13 cellular contexts compared by ENCODE assay signal in genomic region chr7:50594734-50595537, GRCh38. TPM values are rescaled to one million over a fixed set of nuclear protein-coding genes. Genes with fewer than 3 reads are reported as not detected.
DNase-seq lines count a peak whose midpoint lies in the region; ATAC-seq and TF ChIP-seq lines count a peak whose summit lies in the region.
"Had no signal": no experiment of that assay in that cellular context is flagged by ENCODE, and none has a peak within 500 bp of the region (broad histone marks: within the 10 kb centered on the region; RNA-seq: fewer than 3 reads in every experiment).

No MANE protein-coding gene starts in this region.

- H2AFZ ChIP-seq in mammary epithelial cell (ENCODE audit: low read depth, low read length), result no peak overlapping the region

- H3K79me2 ChIP-seq in mammary epithelial cell (ENCODE audit: insufficient read depth, low read length), result no peaks in the 10 kb centered on the region

- H4K20me1 ChIP-seq in mammary epithelial cell (ENCODE audit: insufficient read depth, low read length), result no peaks in the 10 kb centered on the region

- no peak for DNase-seq in activated CD4-positive, alpha-beta memory T cell treated with anti-CD3 and anti-CD28 coated beads, Interleukin-2, amount 10 ng/mL, durations not matched to agents 7 days and 5 days
- DNase-seq in NAMALWA (ENCODE audit: low spot score), result no peak
- no peak for DNase-seq in left ventricle myocardium inferior
- no peak for DNase-seq in mammary epithelial cell
- no peak for DNase-seq in RWPE1 (ENCODE audit: low spot score)
- DNase-seq: activated CD8-positive, alpha-beta memory T cell treated with anti-CD3 and anti-CD28 coated beads for 24 hours; NCI-H510A had no signal

- H3K27me3 ChIP-seq in left ventricle myocardium inferior (ENCODE audit: low read depth) (no peaks in the 10 kb centered on the region), mammary epithelial cell (ENCODE audit: insufficient read depth, low read length) (no peaks in the 10 kb centered on the region)
- H3K27me3 ChIP-seq: BE2C, cardiac muscle cell had no signal

- H3K36me3 Mint-ChIP-seq in activated CD4-positive, alpha-beta memory T cell treated with anti-CD3 and anti-CD28 coated beads, Interleukin-2, amount 10 ng/mL, durations not matched to agents 7 days and 5 days (ENCODE audit: low read depth), result peaks cover 10% of the 10 kb centered on the region

- BruUV-seq in mammary epithelial cell (replicated peaks; lab: Mats Ljungman, UMichigan), result no TSS peak

- no peak overlapping the region for H3K4me3 ChIP-seq in left ventricle myocardium inferior
- H3K4me3 ChIP-seq in mammary epithelial cell (replicated peaks in 1 of 3; ENCODE audit: insufficient read depth in 1 of 3, low read depth in 2 of 3, low read length in 3 of 3), result no peak overlapping the region
- H3K4me3 ChIP-seq: cardiac muscle cell had no signal

- H3K36me3 ChIP-seq in left ventricle myocardium inferior (peaks cover 67% of the 10 kb centered on the region), mammary epithelial cell (ENCODE audit: insufficient read depth, low read length) (no peaks in the 10 kb centered on the region)
- H3K36me3 ChIP-seq: BE2C had no signal

- CTCF ChIA-PET in activated CD4-positive, alpha-beta memory T cell treated with anti-CD3 and anti-CD28 coated beads, Interleukin-2, amount 10 ng/mL, durations not matched to agents 7 days and 5 days (lab: Charles Lee), result interaction anchor here (0.9 to 7.0 kb wide), 10 partner anchors 9 to 566 kb away, joined by 3 to 37 read pairs (median 4); no protein-coding TSS in a partner anchor
- CTCF ChIA-PET in mammary epithelial cell (lab: Charles Lee; ENCODE audit: low non-redundant PET), result no interaction called here
- CTCF ChIA-PET in RWPE1 (lab: Yijun Ruan, JAX), result interaction anchor here (0.5 kb wide), 1 partner anchor 108 kb away, joined by 3 read pairs; no protein-coding TSS in a partner anchor

- H3K9me3 ChIP-seq in left ventricle myocardium inferior (replicated peaks), result no peaks in the 10 kb centered on the region
- no peaks in the 10 kb centered on the region for H3K9me3 ChIP-seq in mammary epithelial cell (replicated peaks; ENCODE audit: insufficient read depth, low read length)
- H3K9me3 ChIP-seq: BE2C had no signal

- peaks cover 2% of the 10 kb centered on the region for H3K9me3 Mint-ChIP-seq in activated CD4-positive, alpha-beta memory T cell treated with anti-CD3 and anti-CD28 coated beads, Interleukin-2, amount 10 ng/mL, durations not matched to agents 7 days and 5 days

- intact Hi-C loops in left ventricle myocardium inferior (cut with micrococcal nuclease) (loop anchor here (10.0 kb wide), 1 partner anchor 130 kb away; no protein-coding TSS in a partner anchor), mammary epithelial cell (cut with micrococcal nuclease) (no loop called here)

- H3K27ac Mint-ChIP-seq in activated CD4-positive, alpha-beta memory T cell treated with anti-CD3 and anti-CD28 coated beads, Interleukin-2, amount 10 ng/mL, durations not matched to agents 7 days and 5 days, result peak overlapping the region; percentile 85

- dilution Hi-C loops in mammary epithelial cell (cut with HindIII; ENCODE audit: low sequenced_read_pairs), result no loop called here

- TF ChIP-seq CTCF in left ventricle myocardium inferior (IDR thresholded peaks at IDR 0.05; ENCODE audit: borderline replicate concordance), result no peak
- TF ChIP-seq CTCF in mammary epithelial cell (conservative IDR thresholded peaks at IDR 0.05 in 1 of 2, IDR thresholded peaks at IDR 0.05 in 1 of 2; ENCODE audit: extremely low read depth in 1 of 2, insufficient read depth in 1 of 2, low read depth in 1 of 2, low read length in 2 of 2), result no peak
- no peak for TF ChIP-seq CTCF in RWPE1 (conservative IDR thresholded peaks at IDR 0.05; ENCODE audit: low read depth)

- no peaks in the 10 kb centered on the region for H3K27me3 Mint-ChIP-seq in activated CD4-positive, alpha-beta memory T cell treated with anti-CD3 and anti-CD28 coated beads, Interleukin-2, amount 10 ng/mL, durations not matched to agents 7 days and 5 days

- 85% methylated on average over 7 of the region's 8 CpGs for WGBS in mammary epithelial cell (ENCODE audit: low coverage, missing lambda C conversion rate)

- ATAC-seq in GM18499 (IDR thresholded peaks at IDR 0.05; ENCODE audit: insufficient read depth, unreplicated experiment), result peak; percentile 62
- ATAC-seq in GM19351 (IDR thresholded peaks at IDR 0.05; ENCODE audit: unreplicated experiment), result peak; percentile 65
- peak; percentile 56 for ATAC-seq in HG02973 (IDR thresholded peaks at IDR 0.05; ENCODE audit: unreplicated experiment)

- H3K4me2 ChIP-seq in mammary epithelial cell (ENCODE audit: insufficient read depth, low read depth, low read length), result no peak overlapping the region

- in situ Hi-C loops in mammary epithelial cell (cut with MboI; ENCODE audit: low sequenced_read_pairs in 2 of 2), result no loop called here

- POLR2A ChIA-PET in activated CD4-positive, alpha-beta memory T cell treated with anti-CD3 and anti-CD28 coated beads, Interleukin-2, amount 10 ng/mL, durations not matched to agents 7 days and 5 days (lab: Charles Lee), result interaction anchor here (1.6 to 3.0 kb wide), 5 partner anchors 13 to 146 kb away, joined by 3 to 15 read pairs (median 6); no protein-coding TSS in a partner anchor
- POLR2A ChIA-PET in RWPE1 (lab: Yijun Ruan, JAX; ENCODE audit: low non-redundant PET), result no interaction called here

- no peak overlapping the region for H3K9ac ChIP-seq in mammary epithelial cell (ENCODE audit: insufficient read depth, low read length)

- H3K4me1 Mint-ChIP-seq in activated CD4-positive, alpha-beta memory T cell treated with anti-CD3 and anti-CD28 coated beads, Interleukin-2, amount 10 ng/mL, durations not matched to agents 7 days and 5 days, result peaks cover 43% of the 10 kb centered on the region

- H3K27ac ChIP-seq in left ventricle myocardium inferior (replicated peaks) (no peak overlapping the region), mammary epithelial cell (ENCODE audit: insufficient read depth, low read depth, low read length) (no peak overlapping the region), RWPE1 (no peak overlapping the region)
- H3K27ac ChIP-seq: cardiac muscle cell had no signal

- no peak overlapping the region for H3K4me3 Mint-ChIP-seq in activated CD4-positive, alpha-beta memory T cell treated with anti-CD3 and anti-CD28 coated beads, Interleukin-2, amount 10 ng/mL, durations not matched to agents 7 days and 5 days

- H3K4me1 ChIP-seq in left ventricle myocardium inferior (no peaks in the 10 kb centered on the region), mammary epithelial cell (ENCODE audit: insufficient read depth, low read length) (no peaks in the 10 kb centered on the region)
- H3K4me1 ChIP-seq: BE2C had no signal

RNA-seq across cellular contexts. Expression of gene DDC, which starts 29.7 kb away (rescaled TPM):
- not detected for total RNA-seq in activated CD4-positive, alpha-beta memory T cell treated with anti-CD3 and anti-CD28 coated beads, Interleukin-2, amount 10 ng/mL, durations not matched to agents 7 days and 5 days
- total RNA-seq in left ventricle myocardium inferior (not detected), mammary epithelial cell (not detected)
- not detected for polyA plus RNA-seq in mammary epithelial cell
- not detected for polyA minus RNA-seq in mammary epithelial cell
- total RNA-seq: cardiac muscle cell, SK-MEL-5 had no signal
- polyA plus RNA-seq: cardiac muscle cell had no signal
